ENCODE assay signal across 9 cellular contexts in the genomic region with DNA sequence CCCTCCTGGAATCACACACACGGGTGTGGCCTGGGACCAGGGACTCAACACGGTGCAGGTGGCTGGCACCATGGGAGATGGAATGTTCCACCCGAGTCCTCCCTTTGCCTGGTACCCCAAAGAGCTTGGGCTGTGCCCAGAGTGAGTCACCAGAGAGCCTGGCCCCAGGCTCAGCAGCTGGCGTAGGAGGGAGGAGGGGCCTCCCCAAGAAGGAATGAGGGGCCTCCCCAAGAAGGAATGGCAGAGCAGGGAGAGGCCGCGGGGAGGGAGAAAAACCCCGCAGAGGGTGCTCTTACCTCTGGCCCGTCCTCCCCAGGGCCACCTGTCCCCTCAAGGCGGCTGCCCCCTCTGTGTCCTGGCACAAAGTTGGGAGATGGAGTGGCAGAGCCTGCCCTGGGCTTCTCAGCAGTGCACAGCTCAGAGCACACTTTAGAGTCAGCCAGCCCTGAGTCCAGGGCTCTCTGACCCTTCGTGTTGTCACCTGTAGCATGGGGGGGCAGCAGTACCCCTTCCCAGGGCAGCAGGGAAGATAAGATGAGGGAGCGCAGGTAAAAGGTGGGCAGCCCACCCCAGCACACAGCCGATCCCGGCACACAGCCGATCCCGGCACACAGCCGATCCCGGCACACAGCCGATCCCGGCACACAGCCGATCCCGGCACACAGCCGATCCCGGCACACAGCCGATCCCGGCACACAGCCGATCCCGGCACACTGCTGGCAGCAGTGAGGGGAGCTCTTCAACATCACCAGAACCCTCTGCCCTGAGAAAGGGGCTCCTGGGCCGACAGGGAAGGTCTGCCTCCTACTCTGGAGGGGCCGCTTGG. TPM values are rescaled to one million over a fixed set of nuclear protein-coding genes. Genes with fewer than 3 reads are reported as not detected.
DNase-seq lines count a peak whose midpoint lies in the region; ATAC-seq, FAIRE-seq and TF ChIP-seq lines count a peak whose summit lies in the region.
"Had no signal": no experiment of that assay in that cellular context is flagged by ENCODE, and none has a peak within 500 bp of the region (broad histone marks: within the 10 kb centered on the region; RNA-seq: fewer than 3 reads in every experiment).

No MANE protein-coding gene starts in this region.

- H3K27me3 ChIP-seq in GM06990 (replicated peaks; ENCODE audit: control insufficient read depth, insufficient read depth, low read length) (no peaks in the 10 kb centered on the region), endocrine pancreas (ENCODE audit: control insufficient read depth, insufficient read depth, low read length) (no peaks in the 10 kb centered on the region), small intestine (ENCODE audit: control insufficient read depth in 2 of 2, insufficient read depth in 2 of 2, low read length in 2 of 2) (no peaks in the 10 kb centered on the region)
- H3K27me3 ChIP-seq: cardiac muscle cell had no signal

- H3K36me3 ChIP-seq in GM06990 (ENCODE audit: control insufficient read depth, insufficient read depth, low read length) (peaks cover 4% of the 10 kb centered on the region; the same call in 1 of the 2 replicates), OCI-LY7 (ENCODE audit: insufficient read depth, low read length) (peaks cover 19% of the 10 kb centered on the region), endocrine pancreas (ENCODE audit: control insufficient read depth, insufficient read depth, low read length) (no peaks in the 10 kb centered on the region), small intestine (ENCODE audit: control insufficient read depth in 2 of 2, insufficient read depth in 2 of 2, low read length in 2 of 2) (no peaks in the 10 kb centered on the region)
- H3K36me3 ChIP-seq: cardiac muscle cell had no signal

- DNase-seq in GM06990 (ENCODE audit: extremely low read depth, insufficient read length) (no peak), OCI-LY7 (ENCODE audit: low spot score) (no peak), small intestine (peak; percentile 33), HuH-7 (ENCODE audit: low spot score) (no peak), SHP77 treated with DMSO at 0.1 percent for 48 hours (lab: John Stamatoyannopoulos, UW) (no peak), NCI-H1105 (lab: John Stamatoyannopoulos, UW) (no peak)

- H3K9me2 ChIP-seq in OCI-LY7 (ENCODE audit: insufficient read depth, low read length) = no peaks in the 10 kb centered on the region

- FAIRE-seq in small intestine (lab: Jason Lieb, UNC) = no peak

- no TSS peak for BruUV-seq in OCI-LY7 (replicated peaks; lab: Mats Ljungman, UMichigan)

- peaks cover 39% of the 10 kb centered on the region for H3K79me2 ChIP-seq in OCI-LY7 (ENCODE audit: insufficient read depth, low read depth, low read length)

- H3K4me3 ChIP-seq in GM06990 (replicated peaks; ENCODE audit: low read depth, low read length) (peak overlapping the region; percentile 75), OCI-LY7 (ENCODE audit: low read depth, low read length, poor library complexity, severe bottlenecking) (peak overlapping the region; percentile 73), endocrine pancreas (ENCODE audit: control insufficient read depth, insufficient read depth, low read length) (no peak overlapping the region), small intestine (ENCODE audit: low read depth in 1 of 2, low read length in 2 of 2) (peak overlapping the region in 1 of 2 donors; percentile 33)
- H3K4me3 ChIP-seq: cardiac muscle cell had no signal

- peak overlapping the region; percentile 24 for H3K27ac ChIP-seq in OCI-LY7 (ENCODE audit: low read depth, low read length, poor library complexity, severe bottlenecking)
- H3K27ac ChIP-seq in small intestine (ENCODE audit: low read depth in 1 of 2, low read length in 1 of 2) = peak overlapping the region in 1 of 2 donors; percentile 35
- H3K27ac ChIP-seq: cardiac muscle cell had no signal

- ATAC-seq in GM21717 (IDR thresholded peaks at IDR 0.05; ENCODE audit: unreplicated experiment) = no peak

- TF ChIP-seq CTCF in GM06990 (IDR thresholded peaks at IDR 0.05; ENCODE audit: insufficient read depth, low read length, poor library complexity, severe bottlenecking) (no peak), OCI-LY7 (conservative IDR thresholded peaks at IDR 0.05; ENCODE audit: low read length) (no peak)

- no peaks in the 10 kb centered on the region for H4K20me1 ChIP-seq in OCI-LY7 (ENCODE audit: insufficient read depth, low read length)

- CTCF ChIA-PET in OCI-LY7 (lab: Charles Lee; ENCODE audit: unreplicated experiment) = no interaction called here

- POLR2A ChIA-PET in OCI-LY7 (lab: Charles Lee) = interaction anchor here (0.8 to 1.4 kb wide), 3 partner anchors 9 to 529 kb away, joined by 3 to 9 read pairs (median 4); a partner anchor contains a TSS

- peak overlapping the region; percentile 68; the same call in 1 of the 2 replicates for H2AFZ ChIP-seq in OCI-LY7 (ENCODE audit: low read length)

- 22 to 47% (median 26%) methylated on average over 17 to 29 of the region's 29 CpGs for WGBS in small intestine, 3 donors

- H3K4me1 ChIP-seq in OCI-LY7 (ENCODE audit: insufficient read depth, low read length, poor library complexity, severe bottlenecking) (peaks cover 43% of the 10 kb centered on the region), endocrine pancreas (ENCODE audit: control insufficient read depth, insufficient read depth, low read length) (no peaks in the 10 kb centered on the region), small intestine (ENCODE audit: control insufficient read depth in 2 of 2, insufficient read depth in 1 of 2, low read depth in 1 of 2, low read length in 1 of 2) (peaks cover 0 to 3% of the 10 kb centered on the region in 2 donors)

- intact Hi-C loops in OCI-LY7 (cut with micrococcal nuclease; ENCODE audit: unreplicated experiment) = loop anchor here (1.0 kb wide), 2 partner anchors 33 to 174 kb away; a partner anchor contains a TSS

- H3K9me3 ChIP-seq in OCI-LY7 (ENCODE audit: low read length) = no peaks in the 10 kb centered on the region
- H3K9me3 ChIP-seq in endocrine pancreas (ENCODE audit: control insufficient read depth, low read length) = no peaks in the 10 kb centered on the region
- H3K9me3 ChIP-seq in small intestine (ENCODE audit: control insufficient read depth, low read depth) = no peaks in the 10 kb centered on the region

- peak overlapping the region; percentile 93 for H3K4me2 ChIP-seq in OCI-LY7 (ENCODE audit: low read length)

- H3K9ac ChIP-seq in endocrine pancreas (ENCODE audit: control insufficient read depth, insufficient read depth, low read length) = peak overlapping the region; percentile 70

RNA-seq across cellular contexts. Expression of a gene that starts 20.2 kb away (rescaled TPM):
- total RNA-seq in OCI-LY7 (2014; rRNA removed; shearing (Covaris generic)) = 42.1 and 46.7 TPM in 2 replicates
- 120 and 133 TPM in 2 replicates for total RNA-seq in OCI-LY7 (2022)
- 1 to 10 TPM; 1.1 to 5.8 (median 4.9) TPM for polyA plus RNA-seq in small intestine

RNA-seq across cellular contexts. Expression of a gene that starts 33.3 kb away (rescaled TPM):
- 9.2 and 13.4 TPM in 2 replicates for total RNA-seq in OCI-LY7 (2014; rRNA removed; shearing (Covaris generic))
- 23.0 and 24.2 TPM in 2 replicates for total RNA-seq in OCI-LY7 (2022)
- 1 to 10 TPM; 1.4 to 4.0 (median 1.6) TPM for polyA plus RNA-seq in small intestine
